21 cellular contexts compared by ENCODE assay signal in genomic region chr6:155011997-155012396, GRCh38.
"Had no signal": no experiment of that assay in that cellular context is flagged by ENCODE, and none has a peak within 500 bp of the region (broad histone marks: within the 10 kb centered on the region; RNA-seq: fewer than 3 reads in every experiment).

No MANE protein-coding gene starts in this region.

- H3K36me3 ChIP-seq: brain microvascular endothelial cell, gastrocnemius medialis, neural progenitor cell, ovary, right lobe of liver, spleen, thoracic aorta had no signal

- H3K36me3 Mint-ChIP-seq: activated naive CD8-positive, alpha-beta T cell treated with anti-CD3 and anti-CD28 coated beads, Interleukin-2, amount 10 ng/mL, durations not matched to agents 7 days and 5 days; stimulated activated memory B cell treated with anti-CD40 and anti-IgM and Interleukin-4, amounts not matched to agents 10 μg/mL and 1 μg/mL and 100 μg/mL, for 72 hours; T-cell had no signal

- H3K9me3 Mint-ChIP-seq: activated CD4-positive, alpha-beta T cell treated with anti-CD3 and anti-CD28 coated beads, Interleukin-2, amount 10 ng/mL, durations not matched to agents 24 days and 14 days; activated CD8-positive, alpha-beta T cell treated with anti-CD3 and anti-CD28 coated beads for 36 hours; activated naive CD8-positive, alpha-beta T cell treated with anti-CD3 and anti-CD28 coated beads, Interleukin-2, amount 10 ng/mL, durations not matched to agents 7 days and 5 days; activated T-cell treated with anti-CD3 and anti-CD28 coated beads, Interleukin-2, amount 50 U/mL, for 24 hours; activated T-helper 2 cell treated with anti-CD3 and anti-CD28 coated beads, Interferon-gamma antibody, Interleukin-2, Interleukin-4, amounts not matched to agents 10 μg/mL and 5 μg/mL and 100 μg/mL, durations not matched to agents 14 hours and 24 hours and 36 hours; central memory CD8-positive, alpha-beta T cell; stimulated activated memory B cell treated with anti-CD40 and anti-IgM and Interleukin-4, amounts not matched to agents 10 μg/mL and 1 μg/mL and 100 μg/mL, for 72 hours; T-cell had no signal

- H3K27ac ChIP-seq: brain microvascular endothelial cell, gastrocnemius medialis, neural progenitor cell, ovary, right lobe of liver, spleen had no signal

- H3K27me3 Mint-ChIP-seq: central memory CD8-positive, alpha-beta T cell had no signal

- H3K4me3 ChIP-seq: coronary artery, gastrocnemius medialis, lung, neural progenitor cell, ovary, right lobe of liver, spleen, thoracic aorta had no signal

- H3K9me3 ChIP-seq: gastrocnemius medialis, ovary, right lobe of liver, spleen, thoracic aorta had no signal

- H3K4me3 Mint-ChIP-seq: activated CD4-positive, alpha-beta T cell treated with anti-CD3 and anti-CD28 coated beads, Interleukin-2, amount 10 ng/mL, durations not matched to agents 24 days and 14 days; activated CD8-positive, alpha-beta T cell treated with anti-CD3 and anti-CD28 coated beads for 36 hours; activated naive CD8-positive, alpha-beta T cell treated with anti-CD3 and anti-CD28 coated beads, Interleukin-2, amount 10 ng/mL, durations not matched to agents 7 days and 5 days; activated T-cell treated with anti-CD3 and anti-CD28 coated beads, Interleukin-2, amount 50 U/mL, for 24 hours; central memory CD8-positive, alpha-beta T cell; neural progenitor cell; stimulated activated memory B cell treated with anti-CD40 and anti-IgM and Interleukin-4, amounts not matched to agents 10 μg/mL and 1 μg/mL and 100 μg/mL, for 72 hours; T-cell had no signal

- DNase-seq: activated CD4-positive, alpha-beta T cell treated with anti-CD3 and anti-CD28 coated beads, Interleukin-2, amount 10 ng/mL, durations not matched to agents 24 days and 14 days; activated CD4-positive, CD25-positive, alpha-beta regulatory T cell; activated CD8-positive, alpha-beta T cell treated with anti-CD3 and anti-CD28 coated beads for 36 hours; activated naive CD4-positive, alpha-beta T cell treated with Interleukin-2 at 50 U/mL for 16 hours; activated naive CD8-positive, alpha-beta T cell treated with anti-CD3 and anti-CD28 coated beads, Interleukin-2, amount 10 ng/mL, durations not matched to agents 7 days and 5 days; activated T-cell treated with anti-CD3 and anti-CD28 coated beads, Interleukin-2, amount 50 U/mL, for 24 hours; brain microvascular endothelial cell; gastrocnemius medialis; left cardiac atrium; ovary; right lobe of liver; spleen; stimulated activated CD4-positive, alpha-beta T cell treated with anti-CD3 and anti-CD28 coated beads, Interleukin-4, amount 100 ng/mL, for 4 hours; T-cell had no signal

- H3K27ac Mint-ChIP-seq: activated CD4-positive, alpha-beta T cell treated with anti-CD3 and anti-CD28 coated beads, Interleukin-2, amount 10 ng/mL, durations not matched to agents 24 days and 14 days; activated CD8-positive, alpha-beta T cell treated with anti-CD3 and anti-CD28 coated beads for 36 hours; activated naive CD8-positive, alpha-beta T cell treated with anti-CD3 and anti-CD28 coated beads, Interleukin-2, amount 10 ng/mL, durations not matched to agents 7 days and 5 days; activated T-cell treated with anti-CD3 and anti-CD28 coated beads, Interleukin-2, amount 50 U/mL, for 24 hours; activated T-helper 2 cell treated with anti-CD3 and anti-CD28 coated beads, Interferon-gamma antibody, Interleukin-2, Interleukin-4, amounts not matched to agents 10 μg/mL and 5 μg/mL and 100 μg/mL, durations not matched to agents 14 hours and 24 hours and 36 hours; neural progenitor cell; stimulated activated memory B cell treated with anti-CD40 and anti-IgM and Interleukin-4, amounts not matched to agents 10 μg/mL and 1 μg/mL and 100 μg/mL, for 72 hours; T-cell had no signal

- H3K4me1 Mint-ChIP-seq: activated naive CD8-positive, alpha-beta T cell treated with anti-CD3 and anti-CD28 coated beads, Interleukin-2, amount 10 ng/mL, durations not matched to agents 7 days and 5 days; central memory CD8-positive, alpha-beta T cell; stimulated activated memory B cell treated with anti-CD40 and anti-IgM and Interleukin-4, amounts not matched to agents 10 μg/mL and 1 μg/mL and 100 μg/mL, for 72 hours; T-cell had no signal

- H3K4me1 ChIP-seq: neural progenitor cell, spleen had no signal

- ATAC-seq: activated CD8-positive, alpha-beta T cell treated with anti-CD3 and anti-CD28 coated beads for 36 hours; gastrocnemius medialis; left cardiac atrium; right lobe of liver; stimulated activated memory B cell treated with anti-CD40 and anti-IgM and Interleukin-4, amounts not matched to agents 10 μg/mL and 1 μg/mL and 100 μg/mL, for 72 hours; T-cell had no signal

- H3K27me3 ChIP-seq: brain microvascular endothelial cell, gastrocnemius medialis, neural progenitor cell, ovary, right lobe of liver, spleen had no signal
